In genomic region chr2:218400167-218400929, GRCh38 we compare ENCODE assay signal across 9 cellular contexts. TPM values are rescaled to one million over a fixed set of nuclear protein-coding genes. Genes with fewer than 3 reads are reported as not detected.
DNase-seq lines count a peak whose midpoint lies in the region; ATAC-seq, FAIRE-seq and TF ChIP-seq lines count a peak whose summit lies in the region.
"Had no signal": no experiment of that assay in that cellular context is flagged by ENCODE, and none has a peak within 500 bp of the region (broad histone marks: within the 10 kb centered on the region; RNA-seq: fewer than 3 reads in every experiment).

No MANE protein-coding gene starts in this region.

- peak overlapping the region; percentile 73 for H3K27ac ChIP-seq in AG04450 (ENCODE audit: low read depth, low read length)
- peak overlapping the region; percentile 63 for H3K27ac ChIP-seq in endothelial cell of umbilical vein (ENCODE audit: insufficient read depth, low read depth, low read length)
- peak overlapping the region; percentile 99 for H3K27ac ChIP-seq in muscle layer of colon (ENCODE audit: low read depth, low read length)
- H3K27ac ChIP-seq in upper lobe of right lung, result peak overlapping the region; percentile 100

- H3K9me3 Mint-ChIP-seq in activated CD4-positive, alpha-beta T cell treated with anti-CD3 and anti-CD28 coated beads, Interleukin-2, amount 10 ng/mL, durations not matched to agents 7 days and 5 days, result no peaks in the 10 kb centered on the region

- H3K27me3 Mint-ChIP-seq in activated CD4-positive, alpha-beta T cell treated with anti-CD3 and anti-CD28 coated beads, Interleukin-2, amount 10 ng/mL, durations not matched to agents 7 days and 5 days, result no peaks in the 10 kb centered on the region

- H3K9me3 ChIP-seq in AG04450 (ENCODE audit: control insufficient read depth, insufficient read depth, low read length), result no peaks in the 10 kb centered on the region; the same call in 1 of the 2 replicates
- H3K9me3 ChIP-seq in endothelial cell of umbilical vein (replicated peaks; ENCODE audit: control insufficient read depth, insufficient read depth, low read length), result no peaks in the 10 kb centered on the region
- no peaks in the 10 kb centered on the region for H3K9me3 ChIP-seq in muscle layer of colon (ENCODE audit: low read length)
- H3K9me3 ChIP-seq in upper lobe of right lung, result no peaks in the 10 kb centered on the region

- no peaks in the 10 kb centered on the region for H4K20me1 ChIP-seq in endothelial cell of umbilical vein (replicated peaks; ENCODE audit: control insufficient read depth, extremely low read depth, insufficient read depth, low read length)

- H3K4me1 ChIP-seq in endothelial cell of umbilical vein (ENCODE audit: control insufficient read depth, extremely low read depth, insufficient read depth, low read length), result peaks cover 36% of the 10 kb centered on the region
- peaks cover 34% of the 10 kb centered on the region for H3K4me1 ChIP-seq in muscle layer of colon (ENCODE audit: insufficient read depth, low read length)
- peaks cover 34% of the 10 kb centered on the region for H3K4me1 ChIP-seq in upper lobe of right lung

- peak overlapping the region; percentile 7 for H2AFZ ChIP-seq in endothelial cell of umbilical vein (ENCODE audit: low read depth, low read length)

- TF ChIP-seq CTCF in AG04450 (IDR thresholded peaks at IDR 0.05; ENCODE audit: low read depth, low read length) (no peak), endothelial cell of umbilical vein (IDR thresholded peaks at IDR 0.05; ENCODE audit: extremely low read depth in 1 of 2, insufficient read depth in 1 of 2, low read depth in 1 of 2, low read length in 2 of 2) (no peak), upper lobe of right lung (IDR thresholded peaks at IDR 0.05) (no peak)

- H3K27ac Mint-ChIP-seq in activated CD4-positive, alpha-beta T cell treated with anti-CD3 and anti-CD28 coated beads, Interleukin-2, amount 10 ng/mL, durations not matched to agents 7 days and 5 days, result peak overlapping the region; percentile 94

- no TSS peak for BruUV-seq in endothelial cell of umbilical vein (replicated peaks; lab: Mats Ljungman, UMichigan)

- intact Hi-C loops in endothelial cell of umbilical vein (cut with micrococcal nuclease) (no loop called here), upper lobe of right lung (cut with DNase I) (no loop called here)

- H3K4me2 ChIP-seq in endothelial cell of umbilical vein (ENCODE audit: insufficient read depth, low read length), result peak overlapping the region; percentile 53

- CTCF ChIA-PET in AG04450 (lab: Charles Lee) (interaction anchor here (0.7 to 1.0 kb wide), 2 partner anchors 66 to 99 kb away, joined by 3 to 6 read pairs; no protein-coding TSS in a partner anchor), HEK293T (lab: Yijun Ruan, JAX) (no interaction called here), endothelial cell of umbilical vein (lab: Charles Lee) (interaction anchor here (0.8 to 2.7 kb wide), 5 partner anchors 64 to 447 kb away, joined by 3 to 20 read pairs (median 3); no protein-coding TSS in a partner anchor)
- CTCF ChIA-PET in activated CD4-positive, alpha-beta T cell treated with anti-CD3 and anti-CD28 coated beads, Interleukin-2, amount 10 ng/mL, durations not matched to agents 7 days and 5 days (lab: Charles Lee), result interaction anchor here (0.6 kb wide), 1 partner anchor 182 kb away, joined by 3 read pairs; no protein-coding TSS in a partner anchor

- H3K79me2 ChIP-seq in endothelial cell of umbilical vein (ENCODE audit: control insufficient read depth, insufficient read depth, low read length), result peaks cover 21% of the 10 kb centered on the region

- POLR2A ChIA-PET in AG04450 (lab: Yijun Ruan, JAX) (interaction anchor here (1.0 to 1.1 kb wide), 2 partner anchors 114 to 130 kb away, joined by 4 to 5 read pairs; partner anchors contain the start of genes AAMP and PNKD), HEK293T (lab: Yijun Ruan, JAX) (no interaction called here), endothelial cell of umbilical vein (lab: Charles Lee) (no interaction called here)
- POLR2A ChIA-PET in activated CD4-positive, alpha-beta T cell treated with anti-CD3 and anti-CD28 coated beads, Interleukin-2, amount 10 ng/mL, durations not matched to agents 7 days and 5 days (lab: Charles Lee), result interaction anchor here (0.6 kb wide), 1 partner anchor 101 kb away, joined by 3 read pairs; no protein-coding TSS in a partner anchor

- no peak for FAIRE-seq in endothelial cell of umbilical vein (lab: Jason Lieb, UNC)
- FAIRE-seq: islet of Langerhans had no signal

- peak overlapping the region; percentile 73 for H3K9ac ChIP-seq in endothelial cell of umbilical vein (replicated peaks; ENCODE audit: extremely low read depth, insufficient read depth, low read length)
- H3K9ac ChIP-seq in muscle layer of colon (ENCODE audit: low read length), result peak overlapping the region; percentile 33

- DNase-seq in AG04450 (ENCODE audit: low read depth, low spot score), result no peak
- no peak for DNase-seq in HEK293T (ENCODE audit: extremely low spot score)
- peak; percentile 47 for DNase-seq in activated CD4-positive, alpha-beta T cell treated with anti-CD3 and anti-CD28 coated beads, Interleukin-2, amount 10 ng/mL, durations not matched to agents 7 days and 5 days
- DNase-seq in endothelial cell of umbilical vein (ENCODE audit: low read depth, low spot score), result peak; percentile 48
- peak; percentile 84 for DNase-seq in upper lobe of right lung
- DNase-seq in NCI-H345 treated with DMSO at 0.1 percent for 48 hours (lab: John Stamatoyannopoulos, UW; ENCODE audit: unreplicated experiment), result no peak

- no peak for TF ChIP-seq POLR2A in endothelial cell of umbilical vein (IDR thresholded peaks at IDR 0.05; ENCODE audit: low read depth, low read length)

- peak overlapping the region; percentile 79 for H3K4me3 ChIP-seq in AG04450 (ENCODE audit: low read depth, low read length)
- peak overlapping the region; percentile 53 to 94 (median 69) for H3K4me3 ChIP-seq in endothelial cell of umbilical vein (replicated peaks in 1 of 3; ENCODE audit: insufficient read depth in 1 of 3, low read depth in 1 of 3, low read length in 3 of 3)
- H3K4me3 ChIP-seq in muscle layer of colon (ENCODE audit: low read depth in 1 of 2, low read length in 2 of 2), result peak overlapping the region; percentile 63 to 83
- H3K4me3 ChIP-seq in upper lobe of right lung, result peak overlapping the region; percentile 79

- peaks cover 0 to 24% of the 10 kb centered on the region in 2 experiments for H3K36me3 ChIP-seq in endothelial cell of umbilical vein (ENCODE audit: control insufficient read depth in 2 of 2, extremely low read depth in 1 of 2, insufficient read depth in 2 of 2, low read length in 2 of 2)
- peaks cover 34% of the 10 kb centered on the region for H3K36me3 ChIP-seq in muscle layer of colon (ENCODE audit: insufficient read depth, low read length)
- peaks cover 41% of the 10 kb centered on the region for H3K36me3 ChIP-seq in upper lobe of right lung

- dilution Hi-C loops in endothelial cell of umbilical vein (cut with MboI; ENCODE audit: extremely low pct_ligation_motif_present, low sequenced_read_pairs), result no loop called here

- ATAC-seq in upper lobe of right lung (no peak), GM19023 (IDR thresholded peaks at IDR 0.05; ENCODE audit: unreplicated experiment) (no peak)

- H3K27me3 ChIP-seq in AG04450 (ENCODE audit: control insufficient read depth, insufficient read depth, low read length) (no peaks in the 10 kb centered on the region), endothelial cell of umbilical vein (ENCODE audit: control insufficient read depth in 2 of 2, insufficient read depth in 2 of 2, low read length in 2 of 2) (no peaks in the 10 kb centered on the region), muscle layer of colon (ENCODE audit: control insufficient read depth in 1 of 2, insufficient read depth in 2 of 2, low read length in 2 of 2) (no peaks in the 10 kb centered on the region), upper lobe of right lung (no peaks in the 10 kb centered on the region)

- H3K4me1 Mint-ChIP-seq in activated CD4-positive, alpha-beta T cell treated with anti-CD3 and anti-CD28 coated beads, Interleukin-2, amount 10 ng/mL, durations not matched to agents 7 days and 5 days, result peaks cover 56% of the 10 kb centered on the region

- no peaks in the 10 kb centered on the region for H3K9me1 ChIP-seq in endothelial cell of umbilical vein (replicated peaks; ENCODE audit: control insufficient read depth, extremely low read depth, insufficient read depth, low read length)

- peak overlapping the region; percentile 96 for H3K4me3 Mint-ChIP-seq in activated CD4-positive, alpha-beta T cell treated with anti-CD3 and anti-CD28 coated beads, Interleukin-2, amount 10 ng/mL, durations not matched to agents 7 days and 5 days

- peaks cover 46% of the 10 kb centered on the region for H3K36me3 Mint-ChIP-seq in activated CD4-positive, alpha-beta T cell treated with anti-CD3 and anti-CD28 coated beads, Interleukin-2, amount 10 ng/mL, durations not matched to agents 7 days and 5 days (ENCODE audit: low read depth)

RNA-seq across cellular contexts. Expression of gene CTDSP1, which starts 0.7 kb away (rescaled TPM):
- 51.3 and 66.6 TPM in 2 replicates for polyA plus RNA-seq in AG04450 (2011; rRNA removed)
- polyA minus RNA-seq in AG04450 (2011; rRNA and poly(A)+ RNA removed), result 77.8 and 111 TPM in 2 replicates
- total RNA-seq in activated CD4-positive, alpha-beta T cell treated with anti-CD3 and anti-CD28 coated beads, Interleukin-2, amount 10 ng/mL, durations not matched to agents 7 days and 5 days, result 100 to 1,000 TPM; 186 to 208 TPM
- total RNA-seq in endothelial cell of umbilical vein, result 78.7 and 86.1 TPM in 2 replicates
- 112 and 127 TPM in 2 replicates for polyA plus RNA-seq in endothelial cell of umbilical vein
- 91.7 and 103 TPM in 2 replicates for polyA plus RNA-seq in endothelial cell of umbilical vein (2011; cell fraction: cytosol; rRNA removed)
- 77.8 and 79.2 TPM in 2 replicates for polyA plus RNA-seq in endothelial cell of umbilical vein (2011; cell fraction: nucleus; rRNA removed)
- polyA plus RNA-seq in endothelial cell of umbilical vein (2012), result 47.1 and 59.6 TPM in 2 replicates
- 86.2 and 101 TPM in 2 replicates for polyA minus RNA-seq in endothelial cell of umbilical vein
- 48.6 TPM for polyA minus RNA-seq in endothelial cell of umbilical vein (2011; cell fraction: cytosol; rRNA and poly(A)+ RNA removed)
- polyA minus RNA-seq in endothelial cell of umbilical vein (2011; cell fraction: nucleus; rRNA and poly(A)+ RNA removed), result 28.2 and 37.0 TPM in 2 replicates
- total RNA-seq in upper lobe of right lung, result 169 TPM

RNA-seq across cellular contexts. Expression of gene SLC11A1, which starts 18.3 kb away (rescaled TPM):
- polyA plus RNA-seq in AG04450 (2011; rRNA removed) (0.04 TPM in 1 of 2 replicates, not detected in the other), endothelial cell of umbilical vein (0.03 and 0.08 TPM in 2 replicates)
- polyA minus RNA-seq in AG04450 (2011; rRNA and poly(A)+ RNA removed), result 0.14 TPM in 1 of 2 replicates, not detected in the other
- total RNA-seq in activated CD4-positive, alpha-beta T cell treated with anti-CD3 and anti-CD28 coated beads, Interleukin-2, amount 10 ng/mL, durations not matched to agents 7 days and 5 days, result under 1 TPM; 0.17 TPM
- total RNA-seq in endothelial cell of umbilical vein (not detected in 2 replicates), upper lobe of right lung (302 TPM)
- polyA plus RNA-seq in endothelial cell of umbilical vein (2011; cell fraction: cytosol; rRNA removed), result 0.01 and 0.07 TPM in 2 replicates
- 0.06 and 0.12 TPM in 2 replicates for polyA plus RNA-seq in endothelial cell of umbilical vein (2011; cell fraction: nucleus; rRNA removed)
- polyA plus RNA-seq in endothelial cell of umbilical vein (2012), result 0.08 TPM in 1 of 2 replicates, not detected in the other
- polyA minus RNA-seq in endothelial cell of umbilical vein, result not detected in 2 replicates
- polyA minus RNA-seq in endothelial cell of umbilical vein (2011; cell fraction: cytosol; rRNA and poly(A)+ RNA removed), result not detected
- not detected in 2 replicates for polyA minus RNA-seq in endothelial cell of umbilical vein (2011; cell fraction: nucleus; rRNA and poly(A)+ RNA removed)

RNA-seq across cellular contexts. Expression of gene VIL1, which starts 18.6 kb away (rescaled TPM):
- polyA plus RNA-seq in AG04450 (2011; rRNA removed) (0.06 TPM in 1 of 2 replicates, not detected in the other), endothelial cell of umbilical vein (not detected in 2 replicates)
- not detected in 2 replicates for polyA minus RNA-seq in AG04450 (2011; rRNA and poly(A)+ RNA removed)
- total RNA-seq in activated CD4-positive, alpha-beta T cell treated with anti-CD3 and anti-CD28 coated beads, Interleukin-2, amount 10 ng/mL, durations not matched to agents 7 days and 5 days, result under 1 TPM in 1 of 2 experiments, not detected in 1; 0.17 TPM
- total RNA-seq in endothelial cell of umbilical vein (not detected in 2 replicates), upper lobe of right lung (not detected)
- not detected in 2 replicates for polyA plus RNA-seq in endothelial cell of umbilical vein (2011; cell fraction: cytosol; rRNA removed)
- not detected in 2 replicates for polyA plus RNA-seq in endothelial cell of umbilical vein (2011; cell fraction: nucleus; rRNA removed)
- polyA plus RNA-seq in endothelial cell of umbilical vein (2012), result 0.12 TPM in 1 of 2 replicates, not detected in the other
- polyA minus RNA-seq in endothelial cell of umbilical vein, result not detected in 2 replicates
- not detected for polyA minus RNA-seq in endothelial cell of umbilical vein (2011; cell fraction: cytosol; rRNA and poly(A)+ RNA removed)
- not detected in 2 replicates for polyA minus RNA-seq in endothelial cell of umbilical vein (2011; cell fraction: nucleus; rRNA and poly(A)+ RNA removed)

RNA-seq across cellular contexts. Expression of gene CATIP, which starts 43.7 kb away (rescaled TPM):
- polyA plus RNA-seq in AG04450 (2011; rRNA removed) (not detected in 2 replicates), endothelial cell of umbilical vein (not detected in 2 replicates)
- 0.43 and 0.46 TPM in 2 replicates for polyA minus RNA-seq in AG04450 (2011; rRNA and poly(A)+ RNA removed)
- not detected for total RNA-seq in activated CD4-positive, alpha-beta T cell treated with anti-CD3 and anti-CD28 coated beads, Interleukin-2, amount 10 ng/mL, durations not matched to agents 7 days and 5 days
- total RNA-seq in endothelial cell of umbilical vein (not detected in 2 replicates), upper lobe of right lung (0.64 TPM)
- polyA plus RNA-seq in endothelial cell of umbilical vein (2011; cell fraction: cytosol; rRNA removed), result not detected in 2 replicates
- polyA plus RNA-seq in endothelial cell of umbilical vein (2011; cell fraction: nucleus; rRNA removed), result not detected in 2 replicates
- polyA plus RNA-seq in endothelial cell of umbilical vein (2012), result not detected in 2 replicates
- polyA minus RNA-seq in endothelial cell of umbilical vein, result not detected in 2 replicates
- polyA minus RNA-seq in endothelial cell of umbilical vein (2011; cell fraction: cytosol; rRNA and poly(A)+ RNA removed), result not detected
- polyA minus RNA-seq in endothelial cell of umbilical vein (2011; cell fraction: nucleus; rRNA and poly(A)+ RNA removed), result not detected in 2 replicates

Comparison
In these comparisons a context has a peak if more than half of its experiments do, and no peak if none do; other contexts are left out.
1. DNase-seq: peak in activated CD4-positive, alpha-beta T cell treated with anti-CD3 and anti-CD28 coated beads, Interleukin-2, amount 10 ng/mL, durations not matched to agents 7 days and 5 days (single experiment), endothelial cell of umbilical vein (single experiment) and upper lobe of right lung (single experiment); none in AG04450 (single experiment), HEK293T (single experiment) and NCI-H345 treated with DMSO at 0.1 percent for 48 hours (single experiment).
2. RNA of gene SLC11A1, which starts 18.3 kb away (total RNA-seq): 302 TPM in upper lobe of right lung (single experiment); 0.17 TPM in activated CD4-positive, alpha-beta T cell treated with anti-CD3 and anti-CD28 coated beads, Interleukin-2, amount 10 ng/mL, durations not matched to agents 7 days and 5 days and not detected in endothelial cell of umbilical vein; every median in the first group is over 100 times any median in the second.
3. POLR2A ChIA-PET loops: an anchor here in AG04450 (1.0 to 1.1 kb wide) and activated CD4-positive, alpha-beta T cell treated with anti-CD3 and anti-CD28 coated beads, Interleukin-2, amount 10 ng/mL, durations not matched to agents 7 days and 5 days (0.6 kb wide); none called in HEK293T and endothelial cell of umbilical vein.
4. Peak in every context shown above with its lines, with median percentiles within 50 percentile points of each other: H3K27ac ChIP-seq and H3K4me3 ChIP-seq.